In the genomic region with DNA sequence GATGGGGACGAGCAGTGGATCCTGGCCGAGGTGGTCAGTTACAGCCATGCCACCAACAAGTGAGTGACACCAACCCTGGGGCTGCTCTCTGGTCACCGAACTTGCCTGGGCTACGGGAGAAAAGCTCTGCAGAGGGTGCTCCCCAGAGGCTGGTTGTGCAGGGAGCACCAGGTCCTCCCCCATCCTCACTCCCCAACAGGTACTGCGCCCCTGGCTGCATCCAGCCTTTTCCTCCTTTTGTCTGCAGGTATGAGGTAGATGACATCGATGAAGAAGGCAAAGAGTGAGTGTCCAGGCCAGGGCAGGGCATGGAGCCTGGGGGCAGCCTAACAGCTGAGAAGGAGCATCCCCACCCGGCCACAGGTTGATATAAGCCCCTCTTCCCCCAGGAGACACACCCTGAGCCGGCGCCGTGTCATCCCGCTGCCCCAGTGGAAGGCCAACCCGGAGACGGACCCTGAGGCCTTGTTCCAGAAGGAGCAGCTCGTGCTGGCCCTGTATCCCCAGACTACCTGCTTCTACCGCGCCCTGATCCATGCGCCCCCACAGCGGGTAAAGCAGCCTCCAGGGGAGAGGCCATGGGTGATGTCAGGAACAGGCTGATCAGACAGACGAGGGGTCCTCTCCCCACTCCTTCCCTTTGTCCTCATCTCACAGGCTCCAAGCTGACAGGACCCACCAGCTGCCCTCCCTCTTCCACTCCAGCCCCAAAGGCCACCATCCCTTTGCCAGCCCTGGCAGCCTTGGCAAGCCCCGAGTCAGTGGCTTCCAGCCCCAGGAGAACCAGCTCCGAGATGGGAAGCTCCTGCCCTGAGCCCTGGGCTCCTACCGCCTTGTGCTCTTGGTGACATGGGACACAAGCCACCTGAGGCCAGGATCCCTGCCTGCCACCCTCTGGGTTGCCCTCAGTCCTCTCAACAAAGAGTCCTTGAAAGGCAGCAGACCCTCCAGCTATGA, we compare ENCODE assay signal across 20 cellular contexts. TPM values are rescaled to one million over a fixed set of nuclear protein-coding genes. Genes with fewer than 3 reads are reported as not detected.
DNase-seq lines count a peak whose midpoint lies in the region; ATAC-seq, FAIRE-seq and TF ChIP-seq lines count a peak whose summit lies in the region.
"Had no signal": no experiment of that assay in that cellular context is flagged by ENCODE, and none has a peak within 500 bp of the region (broad histone marks: within the 10 kb centered on the region; RNA-seq: fewer than 3 reads in every experiment).

No MANE protein-coding gene starts in this region.

- H3K4me3 Mint-ChIP-seq in central memory CD8-positive, alpha-beta T cell = no peak overlapping the region
- no peak overlapping the region for H3K4me3 Mint-ChIP-seq in naive thymus-derived CD8-positive, alpha-beta T cell
- H3K4me3 Mint-ChIP-seq in T-helper 17 cell = no peak overlapping the region
- H3K4me3 Mint-ChIP-seq in activated CD4-positive, alpha-beta T cell treated with anti-CD3 and anti-CD28 coated beads for 36 hours = no peak overlapping the region
- H3K4me3 Mint-ChIP-seq: CD4-positive, alpha-beta T cell had no signal

- CTCF ChIA-PET in HepG2 (lab: Yijun Ruan, JAX; ENCODE audit: low intra/inter-chr PET ratio, low total read pairs) = no interaction called here
- CTCF ChIA-PET in activated CD4-positive, alpha-beta T cell treated with anti-CD3 and anti-CD28 coated beads for 36 hours (lab: Charles Lee) = no interaction called here

- H4K20me1 ChIP-seq in HepG2 (ENCODE audit: insufficient read depth, low read length) = no peaks in the 10 kb centered on the region; the same call in 1 of the 2 replicates

- ATAC-seq in HepG2 (peak; percentile 7), right lobe of liver (no peak), GM21576 (IDR thresholded peaks at IDR 0.05; ENCODE audit: unreplicated experiment) (no peak), T-helper 17 cell (no peak)
- ATAC-seq in central memory CD8-positive, alpha-beta T cell (replicated peaks; ENCODE audit: extremely low read depth, poor library complexity, severe bottlenecking) = no peak
- ATAC-seq in naive thymus-derived CD8-positive, alpha-beta T cell = no peak
- ATAC-seq in activated CD4-positive, alpha-beta T cell treated with anti-CD3 and anti-CD28 coated beads for 36 hours = no peak

- no peak for TF ChIP-seq RAD21 in HepG2 (CRISPR knock-in tag; IDR thresholded peaks at IDR 0.05)

- BruUV-seq in HepG2 (replicated peaks; lab: Mats Ljungman, UMichigan) = no TSS peak

- no peaks in the 10 kb centered on the region for H3K27me3 Mint-ChIP-seq in central memory CD8-positive, alpha-beta T cell
- H3K27me3 Mint-ChIP-seq in naive thymus-derived CD8-positive, alpha-beta T cell = no peaks in the 10 kb centered on the region
- H3K27me3 Mint-ChIP-seq in T-helper 17 cell = no peaks in the 10 kb centered on the region
- no peaks in the 10 kb centered on the region for H3K27me3 Mint-ChIP-seq in activated CD4-positive, alpha-beta T cell treated with anti-CD3 and anti-CD28 coated beads for 36 hours
- H3K27me3 Mint-ChIP-seq: CD4-positive, alpha-beta T cell had no signal

- peak overlapping the region; percentile 32 for H3K27ac Mint-ChIP-seq in central memory CD8-positive, alpha-beta T cell (ENCODE audit: low read depth)
- H3K27ac Mint-ChIP-seq in naive thymus-derived CD8-positive, alpha-beta T cell = peak overlapping the region in 6 of 10 donors; percentile 8 to 70 (median 58)
- no peak overlapping the region for H3K27ac Mint-ChIP-seq in T-helper 17 cell
- no peak overlapping the region for H3K27ac Mint-ChIP-seq in activated CD4-positive, alpha-beta T cell treated with anti-CD3 and anti-CD28 coated beads for 36 hours
- H3K27ac Mint-ChIP-seq: CD4-positive, alpha-beta T cell had no signal

- WGBS in HepG2 (ENCODE audit: low lambda C conversion rate) = 97% methylated on average over 21 of the region's 22 CpGs
- WGBS in right lobe of liver (ENCODE audit: insufficient coverage, low coverage, low lambda C conversion rate, missing lambda C conversion rate) = 80% methylated on average over 1 of the region's 22 CpGs

- no peak overlapping the region for H2AFZ ChIP-seq in HepG2 (ENCODE audit: low read length)

- H3K4me1 Mint-ChIP-seq in central memory CD8-positive, alpha-beta T cell = no peaks in the 10 kb centered on the region
- peaks cover 0 to 9% (median 4%) of the 10 kb centered on the region in 4 donors for H3K4me1 Mint-ChIP-seq in naive thymus-derived CD8-positive, alpha-beta T cell
- H3K4me1 Mint-ChIP-seq in T-helper 17 cell = peaks cover 7% of the 10 kb centered on the region
- no peaks in the 10 kb centered on the region for H3K4me1 Mint-ChIP-seq in activated CD4-positive, alpha-beta T cell treated with anti-CD3 and anti-CD28 coated beads for 36 hours

- peaks cover 19% of the 10 kb centered on the region for H3K4me1 ChIP-seq in HepG2 (ENCODE audit: insufficient read depth, low read length)
- H3K4me1 ChIP-seq in right lobe of liver = peaks cover 0 to 5% (median 0%) of the 10 kb centered on the region in 4 donors
- H3K4me1 ChIP-seq: BE2C, HAP-1 had no signal

- TF ChIP-seq EP300 in HepG2 (IDR thresholded peaks at IDR 0.05; ENCODE audit: low read depth in 2 of 2, low read length in 2 of 2) (no peak), HepG2 (CRISPR knock-in tag; IDR thresholded peaks at IDR 0.05; ENCODE audit: borderline replicate concordance) (no peak)

- H3K9me3 ChIP-seq in HepG2 (ENCODE audit: low read length) (no peaks in the 10 kb centered on the region), right lobe of liver (no peaks in the 10 kb centered on the region), T-helper 17 cell (ENCODE audit: control insufficient read depth, low read length, poor library complexity, severe bottlenecking) (no peaks in the 10 kb centered on the region)
- H3K9me3 ChIP-seq: BE2C, HAP-1 had no signal

- no peak for DNase-seq in HepG2 (ENCODE audit: low spot score)
- no peak for DNase-seq in right lobe of liver
- DNase-seq in central memory CD8-positive, alpha-beta T cell (ENCODE audit: low spot score in 2 of 2) = no peak
- DNase-seq in naive thymus-derived CD8-positive, alpha-beta T cell = no peak
- DNase-seq in T-helper 17 cell = no peak
- DNase-seq in activated CD4-positive, alpha-beta T cell treated with anti-CD3 and anti-CD28 coated beads for 36 hours = no peak
- DNase-seq: ACHN; BE2C; C1 segment of cervical spinal cord; CD4-positive, alpha-beta T cell; DMS153; DMS79; GDM1; GOT3 had no signal

- TF ChIP-seq POLR2A in HepG2 (IDR thresholded peaks at IDR 0.05; ENCODE audit: insufficient read depth in 1 of 2, low read depth in 2 of 2, low read length in 2 of 2) (no peak; a peak in 1 of 4 replicates), right lobe of liver (IDR thresholded peaks at IDR 0.05) (no peak)

- H3K9me3 Mint-ChIP-seq in central memory CD8-positive, alpha-beta T cell = no peaks in the 10 kb centered on the region
- H3K9me3 Mint-ChIP-seq in naive thymus-derived CD8-positive, alpha-beta T cell = no peaks in the 10 kb centered on the region
- no peaks in the 10 kb centered on the region for H3K9me3 Mint-ChIP-seq in activated CD4-positive, alpha-beta T cell treated with anti-CD3 and anti-CD28 coated beads for 36 hours (ENCODE audit: low read depth)
- H3K9me3 Mint-ChIP-seq: CD4-positive, alpha-beta T cell had no signal

- no peaks in the 10 kb centered on the region for H3K79me2 ChIP-seq in HepG2 (ENCODE audit: insufficient read depth, low read length)

- in situ Hi-C loops in HepG2 (cut with HindIII; ENCODE audit: extremely low pct_ligation_motif_present, low pct_unique_long_range_greater_than_20kb) = no loop called here

- no peak overlapping the region for H3K4me2 ChIP-seq in HepG2 (ENCODE audit: low read depth, low read length)

- POLR2A ChIA-PET in HepG2 (lab: Yijun Ruan, JAX) = interaction anchor here (0.9 kb wide), 1 partner anchor 19 kb away, joined by 3 read pairs; a partner anchor contains a TSS
- POLR2A ChIA-PET in naive thymus-derived CD8-positive, alpha-beta T cell (lab: Charles Lee) = no interaction called here
- POLR2A ChIA-PET in activated CD4-positive, alpha-beta T cell treated with anti-CD3 and anti-CD28 coated beads for 36 hours (lab: Charles Lee) = no interaction called here

- H3K9ac ChIP-seq in HepG2 (ENCODE audit: insufficient read depth, low read depth, low read length) = no peak overlapping the region

- peaks cover 21 to 47% of the 10 kb centered on the region in 2 experiments for H3K36me3 ChIP-seq in HepG2 (replicated peaks in 1 of 2; ENCODE audit: control insufficient read depth in 1 of 2, insufficient read depth in 2 of 2, low read length in 2 of 2)
- peaks cover 0 to 45% (median 17%) of the 10 kb centered on the region in 4 donors for H3K36me3 ChIP-seq in right lobe of liver
- H3K36me3 ChIP-seq: HAP-1 had no signal

- TF ChIP-seq CTCF in HepG2 (CRISPR knock-in tag; IDR thresholded peaks at IDR 0.05) = no peak
- TF ChIP-seq CTCF in right lobe of liver (IDR thresholded peaks at IDR 0.05) = no peak

- no peak for FAIRE-seq in HepG2 (lab: Jason Lieb, UNC)
- FAIRE-seq: A204.1, GM12892, GM18507 had no signal

- peaks cover 22% of the 10 kb centered on the region for H3K36me3 Mint-ChIP-seq in central memory CD8-positive, alpha-beta T cell (ENCODE audit: insufficient read depth)
- H3K36me3 Mint-ChIP-seq in naive thymus-derived CD8-positive, alpha-beta T cell = peaks cover 0 to 68% (median 11%) of the 10 kb centered on the region in 3 donors
- peaks cover 9% of the 10 kb centered on the region for H3K36me3 Mint-ChIP-seq in T-helper 17 cell (ENCODE audit: low read depth)
- peaks cover 17% of the 10 kb centered on the region for H3K36me3 Mint-ChIP-seq in activated CD4-positive, alpha-beta T cell treated with anti-CD3 and anti-CD28 coated beads for 36 hours (ENCODE audit: low read depth)

- no peaks in the 10 kb centered on the region for H3K27me3 ChIP-seq in HepG2 (ENCODE audit: control insufficient read depth in 1 of 2, insufficient read depth in 2 of 2, low read length in 2 of 2)
- H3K27me3 ChIP-seq in right lobe of liver = no peaks in the 10 kb centered on the region
- H3K27me3 ChIP-seq: BE2C had no signal

- intact Hi-C loops in HepG2 (cut with micrococcal nuclease; ENCODE audit: unreplicated experiment) = no loop called here
- intact Hi-C loops in right lobe of liver (cut with DNase I) = no loop called here
- intact Hi-C loops in activated CD4-positive, alpha-beta T cell treated with anti-CD3 and anti-CD28 coated beads for 36 hours (cut with DNase I, micrococcal nuclease) = no loop called here

- no peak overlapping the region for H3K4me3 ChIP-seq in HepG2 (replicated peaks in 1 of 3; ENCODE audit: insufficient read depth in 1 of 3, low read depth in 2 of 3, low read length in 3 of 3)
- no peak overlapping the region for H3K4me3 ChIP-seq in right lobe of liver
- H3K4me3 ChIP-seq: HAP-1 had no signal

- H3K27ac ChIP-seq in HepG2 (ENCODE audit: extremely low read length, insufficient read depth, low read length) = no peak overlapping the region
- no peak overlapping the region for H3K27ac ChIP-seq in right lobe of liver

RNA-seq across cellular contexts. Expression of a gene that starts 6.2 kb away (rescaled TPM):
- total RNA-seq in HepG2 (2016; rRNA removed; fragmentation: Illumina TruSeq; extraction: Trizol) (34.2 and 35.2 TPM in 2 replicates), right lobe of liver (10 to 100 TPM; 10.1 to 48.3 (median 18.0) TPM), T-helper 17 cell (under 1 TPM in 1 of 2 donors, not detected in 1; 0.22 TPM)
- total RNA-seq in HepG2 (2016; cell fraction: cytosol; rRNA removed; fragmentation: Illumina TruSeq; extraction: Trizol; ENCODE audit: low read depth) = 19.8 and 21.5 TPM in 2 replicates
- total RNA-seq in HepG2 (2016; cell fraction: insoluble cytoplasmic fraction; rRNA removed; fragmentation: Illumina TruSeq; extraction: Trizol) = 36.3 and 38.2 TPM in 2 replicates
- 19.3 and 19.9 TPM in 2 replicates for total RNA-seq in HepG2 (2016; cell fraction: membrane; rRNA removed; fragmentation: Illumina TruSeq; extraction: Trizol)
- total RNA-seq in HepG2 (2016; cell fraction: nucleus; rRNA removed; fragmentation: Illumina TruSeq; extraction: Trizol) = 23.5 and 24.0 TPM in 2 replicates
- polyA plus RNA-seq in HepG2 (2011; rRNA removed) = 32.9 and 33.0 TPM in 2 replicates
- polyA plus RNA-seq in HepG2 (2011; cell fraction: cytosol; rRNA removed) = 14.0 and 21.3 TPM in 2 replicates
- polyA plus RNA-seq in HepG2 (2011; cell fraction: nucleus; rRNA removed) = 86.1 and 93.8 TPM in 2 replicates
- polyA plus RNA-seq in HepG2 (2012) = 18.7 and 23.6 TPM in 2 replicates
- 18.2 and 18.9 TPM in 2 replicates for polyA plus RNA-seq in HepG2 (2016; cell fraction: cytosol; fragmentation: Illumina TruSeq; extraction: Trizol; ENCODE audit: low read depth)
- 33.4 and 34.7 TPM in 2 replicates for polyA plus RNA-seq in HepG2 (2016; cell fraction: insoluble cytoplasmic fraction; fragmentation: Illumina TruSeq; extraction: Trizol; ENCODE audit: low read depth)
- 14.3 and 21.1 TPM in 2 replicates for polyA plus RNA-seq in HepG2 (2016; cell fraction: membrane; fragmentation: Illumina TruSeq; extraction: Trizol; ENCODE audit: low read depth)
- polyA plus RNA-seq in HepG2 (2016; cell fraction: nucleus; fragmentation: Illumina TruSeq; extraction: Trizol; ENCODE audit: insufficient read depth, low read depth) = 56.7 and 59.1 TPM in 2 replicates
- polyA minus RNA-seq in HepG2 (2011; rRNA and poly(A)+ RNA removed; ENCODE audit: low replicate concordance) = 2.7 and 14.8 TPM in 2 replicates
- 5.5 and 6.4 TPM in 2 replicates for polyA minus RNA-seq in HepG2 (2011; cell fraction: cytosol; rRNA and poly(A)+ RNA removed)
- polyA minus RNA-seq in HepG2 (2011; cell fraction: nucleus; rRNA and poly(A)+ RNA removed) = 14.0 and 15.7 TPM in 2 replicates
- total RNA-seq in naive thymus-derived CD8-positive, alpha-beta T cell = 1 to 10 TPM in 1 of 2 experiments, under 1 TPM in 1; 0.66 to 2.1 TPM
- polyA plus RNA-seq in naive thymus-derived CD8-positive, alpha-beta T cell = not detected
- total RNA-seq in activated CD4-positive, alpha-beta T cell treated with anti-CD3 and anti-CD28 coated beads for 36 hours = under 1 TPM; 0.26 to 0.30 TPM
- total RNA-seq: Daoy had no signal

RNA-seq across cellular contexts. Expression of a gene that starts 19.2 kb away (rescaled TPM):
- total RNA-seq in HepG2 (2016; rRNA removed; fragmentation: Illumina TruSeq; extraction: Trizol) (147 and 174 TPM in 2 replicates), right lobe of liver (100 to 1,000 TPM; 132 to 335 (median 207) TPM), T-helper 17 cell (10 to 100 TPM; 10.6 to 14.4 TPM)
- 53.8 and 58.2 TPM in 2 replicates for total RNA-seq in HepG2 (2016; cell fraction: cytosol; rRNA removed; fragmentation: Illumina TruSeq; extraction: Trizol; ENCODE audit: low read depth)
- total RNA-seq in HepG2 (2016; cell fraction: insoluble cytoplasmic fraction; rRNA removed; fragmentation: Illumina TruSeq; extraction: Trizol) = 157 and 177 TPM in 2 replicates
- total RNA-seq in HepG2 (2016; cell fraction: membrane; rRNA removed; fragmentation: Illumina TruSeq; extraction: Trizol) = 56.7 and 63.7 TPM in 2 replicates
- 55.4 and 59.6 TPM in 2 replicates for total RNA-seq in HepG2 (2016; cell fraction: nucleus; rRNA removed; fragmentation: Illumina TruSeq; extraction: Trizol)
- 114 and 117 TPM in 2 replicates for polyA plus RNA-seq in HepG2 (2011; rRNA removed)
- polyA plus RNA-seq in HepG2 (2011; cell fraction: cytosol; rRNA removed) = 87.7 and 112 TPM in 2 replicates
- 78.9 and 79.1 TPM in 2 replicates for polyA plus RNA-seq in HepG2 (2011; cell fraction: nucleus; rRNA removed)
- 97.2 and 132 TPM in 2 replicates for polyA plus RNA-seq in HepG2 (2012)
- 63.2 and 71.4 TPM in 2 replicates for polyA plus RNA-seq in HepG2 (2016; cell fraction: cytosol; fragmentation: Illumina TruSeq; extraction: Trizol; ENCODE audit: low read depth)
- polyA plus RNA-seq in HepG2 (2016; cell fraction: insoluble cytoplasmic fraction; fragmentation: Illumina TruSeq; extraction: Trizol; ENCODE audit: low read depth) = 204 and 206 TPM in 2 replicates
- polyA plus RNA-seq in HepG2 (2016; cell fraction: membrane; fragmentation: Illumina TruSeq; extraction: Trizol; ENCODE audit: low read depth) = 50.8 and 59.5 TPM in 2 replicates
- 122 and 123 TPM in 2 replicates for polyA plus RNA-seq in HepG2 (2016; cell fraction: nucleus; fragmentation: Illumina TruSeq; extraction: Trizol; ENCODE audit: insufficient read depth, low read depth)
- polyA minus RNA-seq in HepG2 (2011; rRNA and poly(A)+ RNA removed; ENCODE audit: low replicate concordance) = 18.9 and 75.8 TPM in 2 replicates
- polyA minus RNA-seq in HepG2 (2011; cell fraction: cytosol; rRNA and poly(A)+ RNA removed) = 33.0 and 38.4 TPM in 2 replicates
- 20.5 and 29.8 TPM in 2 replicates for polyA minus RNA-seq in HepG2 (2011; cell fraction: nucleus; rRNA and poly(A)+ RNA removed)
- total RNA-seq in naive thymus-derived CD8-positive, alpha-beta T cell = 10 to 100 TPM; 20.5 to 20.9 TPM
- 10 to 100 TPM in 1 of 3 donors, 1 to 10 TPM in 2; 3.3 to 12.6 (median 9.7) TPM for polyA plus RNA-seq in naive thymus-derived CD8-positive, alpha-beta T cell
- 10 to 100 TPM; 12.1 to 13.9 TPM for total RNA-seq in activated CD4-positive, alpha-beta T cell treated with anti-CD3 and anti-CD28 coated beads for 36 hours

RNA-seq across cellular contexts. Expression of a gene that starts 36.9 kb away (rescaled TPM):
- 21.2 and 29.4 TPM in 2 replicates for total RNA-seq in HepG2 (2016; rRNA removed; fragmentation: Illumina TruSeq; extraction: Trizol)
- 26.2 and 36.6 TPM in 2 replicates for total RNA-seq in HepG2 (2016; cell fraction: cytosol; rRNA removed; fragmentation: Illumina TruSeq; extraction: Trizol; ENCODE audit: low read depth)
- 15.6 and 27.3 TPM in 2 replicates for total RNA-seq in HepG2 (2016; cell fraction: insoluble cytoplasmic fraction; rRNA removed; fragmentation: Illumina TruSeq; extraction: Trizol)
- 15.4 and 17.8 TPM in 2 replicates for total RNA-seq in HepG2 (2016; cell fraction: membrane; rRNA removed; fragmentation: Illumina TruSeq; extraction: Trizol)
- 19.6 and 24.7 TPM in 2 replicates for total RNA-seq in HepG2 (2016; cell fraction: nucleus; rRNA removed; fragmentation: Illumina TruSeq; extraction: Trizol)
- polyA plus RNA-seq in HepG2 (2011; rRNA removed) = 5.0 and 5.4 TPM in 2 replicates
- polyA plus RNA-seq in HepG2 (2011; cell fraction: cytosol; rRNA removed) = 2.3 and 3.5 TPM in 2 replicates
- polyA plus RNA-seq in HepG2 (2011; cell fraction: nucleus; rRNA removed) = 15.5 and 19.7 TPM in 2 replicates
- 20.2 and 32.1 TPM in 2 replicates for polyA plus RNA-seq in HepG2 (2012)
- polyA plus RNA-seq in HepG2 (2016; cell fraction: cytosol; fragmentation: Illumina TruSeq; extraction: Trizol; ENCODE audit: low read depth) = 8.6 and 9.4 TPM in 2 replicates
- 14.8 and 18.5 TPM in 2 replicates for polyA plus RNA-seq in HepG2 (2016; cell fraction: insoluble cytoplasmic fraction; fragmentation: Illumina TruSeq; extraction: Trizol; ENCODE audit: low read depth)
- 8.0 and 9.0 TPM in 2 replicates for polyA plus RNA-seq in HepG2 (2016; cell fraction: membrane; fragmentation: Illumina TruSeq; extraction: Trizol; ENCODE audit: low read depth)
- 36.0 and 46.1 TPM in 2 replicates for polyA plus RNA-seq in HepG2 (2016; cell fraction: nucleus; fragmentation: Illumina TruSeq; extraction: Trizol; ENCODE audit: insufficient read depth, low read depth)
- 10.9 and 13.8 TPM in 2 replicates for polyA minus RNA-seq in HepG2 (2011; rRNA and poly(A)+ RNA removed; ENCODE audit: low replicate concordance)
- 5.9 and 8.4 TPM in 2 replicates for polyA minus RNA-seq in HepG2 (2011; cell fraction: cytosol; rRNA and poly(A)+ RNA removed)
- polyA minus RNA-seq in HepG2 (2011; cell fraction: nucleus; rRNA and poly(A)+ RNA removed) = 9.9 and 14.9 TPM in 2 replicates
- total RNA-seq in right lobe of liver = 10 to 100 TPM; 14.5 to 17.9 (median 15.4) TPM
- total RNA-seq in naive thymus-derived CD8-positive, alpha-beta T cell = 10 to 100 TPM; 68.3 to 73.0 TPM
- polyA plus RNA-seq in naive thymus-derived CD8-positive, alpha-beta T cell = 10 to 100 TPM; 48.3 to 71.7 (median 50.4) TPM
- 10 to 100 TPM; 49.7 to 53.7 TPM for total RNA-seq in T-helper 17 cell
- total RNA-seq in activated CD4-positive, alpha-beta T cell treated with anti-CD3 and anti-CD28 coated beads for 36 hours = 10 to 100 TPM; 23.6 to 35.5 TPM

RNA-seq across cellular contexts. Expression of a gene that starts 47.2 kb away (rescaled TPM):
- 0.49 TPM in 1 of 2 replicates, not detected in the other for total RNA-seq in HepG2 (2016; rRNA removed; fragmentation: Illumina TruSeq; extraction: Trizol)
- total RNA-seq in HepG2 (2016; cell fraction: cytosol; rRNA removed; fragmentation: Illumina TruSeq; extraction: Trizol; ENCODE audit: low read depth) = not detected in 2 replicates
- total RNA-seq in HepG2 (2016; cell fraction: insoluble cytoplasmic fraction; rRNA removed; fragmentation: Illumina TruSeq; extraction: Trizol) = 0.82 TPM in 1 of 2 replicates, not detected in the other
- total RNA-seq in HepG2 (2016; cell fraction: membrane; rRNA removed; fragmentation: Illumina TruSeq; extraction: Trizol) = not detected in 2 replicates
- 1.8 and 2.2 TPM in 2 replicates for total RNA-seq in HepG2 (2016; cell fraction: nucleus; rRNA removed; fragmentation: Illumina TruSeq; extraction: Trizol)
- 2.3 and 2.9 TPM in 2 replicates for polyA plus RNA-seq in HepG2 (2011; rRNA removed)
- not detected in 2 replicates for polyA plus RNA-seq in HepG2 (2011; cell fraction: cytosol; rRNA removed)
- polyA plus RNA-seq in HepG2 (2011; cell fraction: nucleus; rRNA removed) = 1.3 and 2.4 TPM in 2 replicates
- polyA plus RNA-seq in HepG2 (2012) = 0.71 and 2.0 TPM in 2 replicates
- polyA plus RNA-seq in HepG2 (2016; cell fraction: cytosol; fragmentation: Illumina TruSeq; extraction: Trizol; ENCODE audit: low read depth) = not detected in 2 replicates
- not detected in 2 replicates for polyA plus RNA-seq in HepG2 (2016; cell fraction: insoluble cytoplasmic fraction; fragmentation: Illumina TruSeq; extraction: Trizol; ENCODE audit: low read depth)
- not detected in 2 replicates for polyA plus RNA-seq in HepG2 (2016; cell fraction: membrane; fragmentation: Illumina TruSeq; extraction: Trizol; ENCODE audit: low read depth)
- polyA plus RNA-seq in HepG2 (2016; cell fraction: nucleus; fragmentation: Illumina TruSeq; extraction: Trizol; ENCODE audit: insufficient read depth, low read depth) = 5.4 and 6.5 TPM in 2 replicates
- polyA minus RNA-seq in HepG2 (2011; rRNA and poly(A)+ RNA removed; ENCODE audit: low replicate concordance) = 0.63 and 3.7 TPM in 2 replicates
- polyA minus RNA-seq in HepG2 (2011; cell fraction: cytosol; rRNA and poly(A)+ RNA removed) = not detected in 2 replicates
- 3.6 and 6.1 TPM in 2 replicates for polyA minus RNA-seq in HepG2 (2011; cell fraction: nucleus; rRNA and poly(A)+ RNA removed)
- total RNA-seq in right lobe of liver = 1 to 10 TPM in 1 of 6 experiments, under 1 TPM in 2, not detected in 3; 0.89 to 2.1 (median 0.93) TPM
- total RNA-seq in naive thymus-derived CD8-positive, alpha-beta T cell = 1 to 10 TPM; 4.5 to 5.4 TPM
- polyA plus RNA-seq in naive thymus-derived CD8-positive, alpha-beta T cell = under 1 TPM in 1 of 3 donors, not detected in 2; 0.53 TPM
- total RNA-seq in T-helper 17 cell = 1 to 10 TPM in 1 of 2 donors, not detected in 1; 1.2 TPM
- total RNA-seq in activated CD4-positive, alpha-beta T cell treated with anti-CD3 and anti-CD28 coated beads for 36 hours = under 1 TPM in 1 of 2 experiments, not detected in 1; 0.37 TPM
- total RNA-seq: Daoy had no signal

RNA-seq across cellular contexts. Expression of a gene that starts 51.9 kb away (rescaled TPM):
- 18.0 and 23.9 TPM in 2 replicates for total RNA-seq in HepG2 (2016; rRNA removed; fragmentation: Illumina TruSeq; extraction: Trizol)
- total RNA-seq in HepG2 (2016; cell fraction: cytosol; rRNA removed; fragmentation: Illumina TruSeq; extraction: Trizol; ENCODE audit: low read depth) = 7.4 and 7.5 TPM in 2 replicates
- 18.2 and 22.3 TPM in 2 replicates for total RNA-seq in HepG2 (2016; cell fraction: insoluble cytoplasmic fraction; rRNA removed; fragmentation: Illumina TruSeq; extraction: Trizol)
- total RNA-seq in HepG2 (2016; cell fraction: membrane; rRNA removed; fragmentation: Illumina TruSeq; extraction: Trizol) = 9.6 and 12.0 TPM in 2 replicates
- total RNA-seq in HepG2 (2016; cell fraction: nucleus; rRNA removed; fragmentation: Illumina TruSeq; extraction: Trizol) = 6.4 and 6.7 TPM in 2 replicates
- polyA plus RNA-seq in HepG2 (2011; rRNA removed) = 20.7 and 25.6 TPM in 2 replicates
- polyA plus RNA-seq in HepG2 (2011; cell fraction: cytosol; rRNA removed) = 6.7 and 11.7 TPM in 2 replicates
- 8.3 and 9.2 TPM in 2 replicates for polyA plus RNA-seq in HepG2 (2011; cell fraction: nucleus; rRNA removed)
- 5.3 and 10.3 TPM in 2 replicates for polyA plus RNA-seq in HepG2 (2012)
- polyA plus RNA-seq in HepG2 (2016; cell fraction: cytosol; fragmentation: Illumina TruSeq; extraction: Trizol; ENCODE audit: low read depth) = 17.0 and 17.7 TPM in 2 replicates
- 33.9 and 41.5 TPM in 2 replicates for polyA plus RNA-seq in HepG2 (2016; cell fraction: insoluble cytoplasmic fraction; fragmentation: Illumina TruSeq; extraction: Trizol; ENCODE audit: low read depth)
- 18.7 and 22.5 TPM in 2 replicates for polyA plus RNA-seq in HepG2 (2016; cell fraction: membrane; fragmentation: Illumina TruSeq; extraction: Trizol; ENCODE audit: low read depth)
- polyA plus RNA-seq in HepG2 (2016; cell fraction: nucleus; fragmentation: Illumina TruSeq; extraction: Trizol; ENCODE audit: insufficient read depth, low read depth) = 19.8 and 24.6 TPM in 2 replicates
- 1.6 and 2.1 TPM in 2 replicates for polyA minus RNA-seq in HepG2 (2011; rRNA and poly(A)+ RNA removed; ENCODE audit: low replicate concordance)
- polyA minus RNA-seq in HepG2 (2011; cell fraction: cytosol; rRNA and poly(A)+ RNA removed) = 3.0 and 3.5 TPM in 2 replicates
- 2.4 and 4.7 TPM in 2 replicates for polyA minus RNA-seq in HepG2 (2011; cell fraction: nucleus; rRNA and poly(A)+ RNA removed)
- 100 to 1,000 TPM in 2 of 6 experiments, 10 to 100 TPM in 4; 33.4 to 188 (median 80.7) TPM for total RNA-seq in right lobe of liver
- under 1 TPM in 1 of 2 experiments, not detected in 1; 0.05 TPM for total RNA-seq in naive thymus-derived CD8-positive, alpha-beta T cell
- polyA plus RNA-seq in naive thymus-derived CD8-positive, alpha-beta T cell = not detected
- total RNA-seq in T-helper 17 cell = under 1 TPM; 0.07 to 0.13 TPM
- not detected for total RNA-seq in activated CD4-positive, alpha-beta T cell treated with anti-CD3 and anti-CD28 coated beads for 36 hours
- total RNA-seq: CD4-positive, alpha-beta T cell had no signal

Comparison
In these comparisons a context has a peak if more than half of its experiments do, and no peak if none do; other contexts are left out.
1. H3K27ac Mint-ChIP-seq: peak in central memory CD8-positive, alpha-beta T cell (single experiment) and naive thymus-derived CD8-positive, alpha-beta T cell (6 of 10); none in T-helper 17 cell (single experiment) and activated CD4-positive, alpha-beta T cell treated with anti-CD3 and anti-CD28 coated beads for 36 hours (single experiment).